ENCODE assay signal across 8 cellular contexts in the genomic region with DNA sequence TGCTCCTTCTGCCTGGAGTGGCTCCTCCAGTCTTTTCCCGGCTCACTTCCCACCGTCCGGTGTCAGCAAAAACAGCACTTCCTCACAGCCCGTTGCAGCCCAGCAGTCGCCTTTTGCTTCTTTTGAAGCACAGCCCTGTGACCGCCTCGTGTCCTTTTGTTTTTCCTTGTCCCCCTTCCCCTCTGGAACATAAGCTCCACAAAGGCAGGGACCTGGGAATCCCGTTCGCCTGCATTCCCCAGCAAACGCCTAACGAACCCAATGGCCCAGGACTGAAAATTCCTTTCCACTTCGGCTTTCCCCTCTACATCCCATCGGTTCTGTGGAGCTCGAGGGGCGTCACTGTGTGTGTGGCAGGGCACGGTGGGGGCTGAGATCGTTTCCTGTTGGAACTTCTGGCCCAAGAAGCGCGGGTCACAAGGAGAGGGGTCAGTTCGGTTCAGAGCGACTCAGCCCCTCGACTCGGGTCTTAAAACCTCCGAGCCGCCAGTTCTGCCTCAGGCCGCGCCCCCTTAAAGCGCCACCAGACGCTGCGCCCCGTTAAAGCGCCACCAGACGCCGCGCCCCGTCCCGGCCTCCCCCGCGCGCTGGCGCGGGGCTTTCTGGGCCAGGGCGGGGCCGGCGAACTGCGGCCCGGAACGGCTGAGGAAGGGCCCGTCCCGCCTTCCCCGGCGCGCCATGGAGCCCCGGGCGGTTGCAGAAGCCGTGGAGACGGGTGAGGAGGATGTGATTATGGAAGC. TPM values are rescaled to one million over a fixed set of nuclear protein-coding genes. Genes with fewer than 3 reads are reported as not detected.
DNase-seq lines count a peak whose midpoint lies in the region; ATAC-seq and TF ChIP-seq lines count a peak whose summit lies in the region.

No MANE protein-coding gene starts in this region.

- peak overlapping the region; percentile 91 to 94 for H3K4me3 Mint-ChIP-seq in stimulated activated naive CD8-positive, alpha-beta T cell treated with anti-CD3 and anti-CD28 coated beads, Interleukin-15, amount 100 ng/mL, for 72 hours

- H3K4me3 ChIP-seq in Jurkat, Clone E6-1 (ENCODE audit: low read length) = peak overlapping the region; percentile 99
- H3K4me3 ChIP-seq in foreskin fibroblast (ENCODE audit: low read depth in 1 of 2, low read length in 2 of 2) (peak overlapping the region; percentile 93 to 94), neural cell (ENCODE audit: low read length) (peak overlapping the region; percentile 97)

- no peaks in the 10 kb centered on the region for H3K36me3 ChIP-seq in neural cell (ENCODE audit: insufficient read depth, low read length)

- TF ChIP-seq RAD21 in neural cell (conservative IDR thresholded peaks at IDR 0.05) = no peak

- H3K9ac ChIP-seq in neural cell (ENCODE audit: low read length) = peak overlapping the region; percentile 98

- H3K9me3 Mint-ChIP-seq in stimulated activated naive CD8-positive, alpha-beta T cell treated with anti-CD3 and anti-CD28 coated beads, Interleukin-15, amount 100 ng/mL, for 72 hours = no peaks in the 10 kb centered on the region

- H3K27ac ChIP-seq in neural cell (ENCODE audit: low read length) = peak overlapping the region; percentile 96

- H3K4me2 ChIP-seq in neural cell (ENCODE audit: low read length) = peak overlapping the region; percentile 98

- peak; percentile 12 for TF ChIP-seq EP300 in neural cell (conservative IDR thresholded peaks at IDR 0.05; ENCODE audit: poor library complexity, severe bottlenecking)

- peak overlapping the region; percentile 40 for H2AFZ ChIP-seq in neural cell (ENCODE audit: low read depth, low read length)

- TF ChIP-seq CTCF in foreskin fibroblast (IDR thresholded peaks at IDR 0.05; ENCODE audit: low read depth, low read length) (no peak), neural cell (IDR thresholded peaks at IDR 0.05; ENCODE audit: poor library complexity, severe bottlenecking) (no peak)

- DNase-seq in AG20443 (ENCODE audit: low spot score) = peak; percentile 94
- DNase-seq in GM19240 (ENCODE audit: insufficient read length, low spot score) = peak; percentile 72
- DNase-seq in Jurkat, Clone E6-1 (ENCODE audit: low read depth, low spot score) = peak; percentile 66
- peak; percentile 78 for DNase-seq in activated gamma-delta T cell treated with Interleukin-2 at 50 U/mL for 16 hours
- peak; percentile 79 to 93 for DNase-seq in foreskin fibroblast
- peak; percentile 84 to 85 for DNase-seq in stimulated activated naive CD8-positive, alpha-beta T cell treated with anti-CD3 and anti-CD28 coated beads, Interleukin-15, amount 100 ng/mL, for 72 hours

- peaks cover 3% of the 10 kb centered on the region for H4K20me1 ChIP-seq in neural cell (ENCODE audit: insufficient read depth)

- peaks cover 30% of the 10 kb centered on the region for H3K79me2 ChIP-seq in neural cell (replicated peaks; ENCODE audit: insufficient read depth, low read length)

- H3F3A ChIP-seq in neural cell (ENCODE audit: insufficient read depth, low read length, poor library complexity, severe bottlenecking) = no peaks in the 10 kb centered on the region

- peak; percentile 78 for TF ChIP-seq POLR2A in Raji (IDR thresholded peaks at IDR 0.05; ENCODE audit: insufficient read depth, low read depth, low read length)

- no peaks in the 10 kb centered on the region for H3K27me3 ChIP-seq in neural cell (ENCODE audit: insufficient read depth, low read depth, low read length)

- ATAC-seq in stimulated activated naive CD8-positive, alpha-beta T cell treated with anti-CD3 and anti-CD28 coated beads, Interleukin-15, amount 100 ng/mL, for 72 hours = peak; percentile 76

- no peaks in the 10 kb centered on the region for H3K9me3 ChIP-seq in neural cell (ENCODE audit: low read length)

- H3K27me3 Mint-ChIP-seq in stimulated activated naive CD8-positive, alpha-beta T cell treated with anti-CD3 and anti-CD28 coated beads, Interleukin-15, amount 100 ng/mL, for 72 hours = no peaks in the 10 kb centered on the region

- peak overlapping the region; percentile 94 to 97 for H3K27ac Mint-ChIP-seq in stimulated activated naive CD8-positive, alpha-beta T cell treated with anti-CD3 and anti-CD28 coated beads, Interleukin-15, amount 100 ng/mL, for 72 hours

- peaks cover 69% of the 10 kb centered on the region for H3K4me1 Mint-ChIP-seq in stimulated activated naive CD8-positive, alpha-beta T cell treated with anti-CD3 and anti-CD28 coated beads, Interleukin-15, amount 100 ng/mL, for 72 hours

- H3K9me2 ChIP-seq in neural cell (ENCODE audit: insufficient read depth, low read length) = no peaks in the 10 kb centered on the region

TF ChIP-seq in neural cell, 6 proteins besides CTCF, POLR2A, EP300 and RAD21:
- TF ChIP-seq EZH2 (IDR thresholded peaks at IDR 0.05; ENCODE audit: borderline replicate concordance, insufficient read depth, low read length, poor library complexity, severe bottlenecking) (no peak), SMC3 (conservative IDR thresholded peaks at IDR 0.05; ENCODE audit: poor library complexity) (peak; percentile 21), TAF1 (IDR thresholded peaks at IDR 0.05; ENCODE audit: low read depth) (no peak), MXI1 (conservative IDR thresholded peaks at IDR 0.05; ENCODE audit: poor library complexity, severe bottlenecking) (peak; percentile 45), POLR2AphosphoS5 (IDR thresholded peaks at IDR 0.05) (peak; percentile 79)
- TF ChIP-seq, protein P1, sequence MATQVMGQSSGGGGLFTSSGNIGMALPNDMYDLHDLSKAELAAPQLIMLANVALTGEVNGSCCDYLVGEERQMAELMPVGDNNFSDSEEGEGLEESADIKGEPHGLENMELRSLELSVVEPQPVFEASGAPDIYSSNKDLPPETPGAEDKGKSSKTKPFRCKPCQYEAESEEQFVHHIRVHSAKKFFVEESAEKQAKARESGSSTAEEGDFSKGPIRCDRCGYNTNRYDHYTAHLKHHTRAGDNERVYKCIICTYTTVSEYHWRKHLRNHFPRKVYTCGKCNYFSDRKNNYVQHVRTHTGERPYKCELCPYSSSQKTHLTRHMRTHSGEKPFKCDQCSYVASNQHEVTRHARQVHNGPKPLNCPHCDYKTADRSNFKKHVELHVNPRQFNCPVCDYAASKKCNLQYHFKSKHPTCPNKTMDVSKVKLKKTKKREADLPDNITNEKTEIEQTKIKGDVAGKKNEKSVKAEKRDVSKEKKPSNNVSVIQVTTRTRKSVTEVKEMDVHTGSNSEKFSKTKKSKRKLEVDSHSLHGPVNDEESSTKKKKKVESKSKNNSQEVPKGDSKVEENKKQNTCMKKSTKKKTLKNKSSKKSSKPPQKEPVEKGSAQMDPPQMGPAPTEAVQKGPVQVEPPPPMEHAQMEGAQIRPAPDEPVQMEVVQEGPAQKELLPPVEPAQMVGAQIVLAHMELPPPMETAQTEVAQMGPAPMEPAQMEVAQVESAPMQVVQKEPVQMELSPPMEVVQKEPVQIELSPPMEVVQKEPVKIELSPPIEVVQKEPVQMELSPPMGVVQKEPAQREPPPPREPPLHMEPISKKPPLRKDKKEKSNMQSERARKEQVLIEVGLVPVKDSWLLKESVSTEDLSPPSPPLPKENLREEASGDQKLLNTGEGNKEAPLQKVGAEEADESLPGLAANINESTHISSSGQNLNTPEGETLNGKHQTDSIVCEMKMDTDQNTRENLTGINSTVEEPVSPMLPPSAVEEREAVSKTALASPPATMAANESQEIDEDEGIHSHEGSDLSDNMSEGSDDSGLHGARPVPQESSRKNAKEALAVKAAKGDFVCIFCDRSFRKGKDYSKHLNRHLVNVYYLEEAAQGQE (IDR thresholded peaks at IDR 0.05; ENCODE audit: borderline replicate concordance) = no peak

RNA-seq across cellular contexts. Expression of a gene that starts 0.8 kb away (rescaled TPM):
- 88.6 TPM for polyA plus RNA-seq in Jurkat, Clone E6-1 (2012; ENCODE audit: insufficient read depth, insufficient read length)
- polyA plus RNA-seq in neural cell = 128 and 152 TPM in 2 replicates
- 66.2 and 82.0 TPM in 2 replicates for polyA minus RNA-seq in neural cell

RNA-seq across cellular contexts. Expression of a gene that starts 1.1 kb away (rescaled TPM):
- polyA plus RNA-seq in Jurkat, Clone E6-1 (2012; ENCODE audit: insufficient read depth, insufficient read length) = 28.3 TPM
- 6.7 and 7.6 TPM in 2 replicates for polyA plus RNA-seq in neural cell
- 7.8 and 9.8 TPM in 2 replicates for polyA minus RNA-seq in neural cell

RNA-seq across cellular contexts. Expression of a gene that starts 15.5 kb away (rescaled TPM):
- polyA plus RNA-seq in Jurkat, Clone E6-1 (2012; ENCODE audit: insufficient read depth, insufficient read length) = not detected
- polyA plus RNA-seq in neural cell = not detected in 2 replicates
- polyA minus RNA-seq in neural cell = not detected in 2 replicates

RNA-seq across cellular contexts. Expression of a gene that starts 27.8 kb away (rescaled TPM):
- polyA plus RNA-seq in Jurkat, Clone E6-1 (2012; ENCODE audit: insufficient read depth, insufficient read length) = 16.6 TPM
- 32.9 and 38.8 TPM in 2 replicates for polyA plus RNA-seq in neural cell
- polyA minus RNA-seq in neural cell = 13.3 and 15.3 TPM in 2 replicates

RNA-seq across cellular contexts. Expression of a gene that starts 28.4 kb away (rescaled TPM):
- polyA plus RNA-seq in Jurkat, Clone E6-1 (2012; ENCODE audit: insufficient read depth, insufficient read length) = 223 TPM
- polyA plus RNA-seq in neural cell = 174 and 183 TPM in 2 replicates
- polyA minus RNA-seq in neural cell = 88.4 and 105 TPM in 2 replicates

Comparison
In these comparisons a context has a peak if more than half of its experiments do, and no peak if none do; other contexts are left out.
1. Peak in every context shown above with its lines: DNase-seq, ATAC-seq, H3K4me3 ChIP-seq and H3K27ac ChIP-seq.